In the genomic region with DNA sequence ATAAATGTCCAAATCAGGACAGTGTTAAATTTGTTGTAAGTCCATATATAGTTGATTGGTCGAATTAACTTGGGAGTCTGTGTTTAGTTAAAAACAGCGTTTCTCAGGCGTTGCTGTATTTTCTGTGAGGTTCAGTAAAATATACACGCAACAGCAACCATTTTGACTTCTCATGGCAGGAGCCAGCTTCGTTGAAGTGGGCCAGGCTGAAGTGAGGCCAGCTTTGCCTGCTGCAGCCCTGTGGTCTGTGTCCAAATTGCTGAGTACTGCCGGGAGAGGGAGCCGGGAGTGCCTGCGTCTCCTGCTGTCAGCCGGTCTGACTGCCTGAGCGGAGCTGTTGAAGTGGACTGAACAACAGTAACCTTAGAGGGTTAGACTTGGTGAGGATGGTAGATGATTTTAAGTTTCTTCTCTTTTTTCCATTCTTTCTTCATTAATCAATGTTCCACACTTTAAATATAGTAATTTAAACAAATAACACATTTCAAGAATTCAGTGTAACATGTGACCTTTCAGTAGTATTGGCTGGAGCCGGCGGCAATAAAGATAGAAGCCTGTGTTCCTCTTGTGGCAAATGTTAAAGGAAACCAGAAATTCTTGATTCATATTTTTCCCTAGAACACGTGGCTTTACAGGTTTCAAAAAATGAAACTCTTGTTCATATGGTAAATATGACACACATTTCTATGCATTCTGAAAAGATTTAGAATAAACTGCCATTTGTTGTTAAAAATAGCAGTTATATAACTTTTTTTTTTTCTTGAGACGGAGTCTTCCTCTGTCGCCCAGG, we compare ENCODE assay signal across 8 cellular contexts. TPM values are rescaled to one million over a fixed set of nuclear protein-coding genes. Genes with fewer than 3 reads are reported as not detected.
A peak's percentile ranks its signal among the peaks of the same experiment; 100 is the strongest.
DNase-seq lines count a peak whose midpoint lies in the region; ATAC-seq, FAIRE-seq and TF ChIP-seq lines count a peak whose summit lies in the region.

No MANE protein-coding gene starts in this region.

- peaks cover 34% of the 10 kb centered on the region for H3K4me1 Mint-ChIP-seq in activated T-helper 17 cell treated with anti-CD3 and anti-CD28 coated beads, Interleukin-2, amount 50 U/mL, for 72 hours

- no peak for TF ChIP-seq POLR2A in HCT116 (IDR thresholded peaks at IDR 0.05; ENCODE audit: borderline replicate concordance, extremely low read depth, insufficient read depth, insufficient read length)

- peaks cover 18 to 33% of the 10 kb centered on the region in 2 experiments for H3K4me1 ChIP-seq in HCT116 (ENCODE audit: control insufficient read depth in 1 of 2, insufficient read depth in 2 of 2, low read length in 2 of 2)
- peaks cover 13 to 15% (median 15%) of the 10 kb centered on the region in 3 donors for H3K4me1 ChIP-seq in pancreas

- peak; percentile 38 to 77 (median 44); a peak in 5 of 6 replicates for TF ChIP-seq CTCF in HCT116 (IDR thresholded peaks at IDR 0.05 in 2 of 3, conservative IDR thresholded peaks at IDR 0.05 in 1 of 3; ENCODE audit: borderline replicate concordance in 1 of 3, insufficient read depth in 1 of 3, low read depth in 2 of 3, low read length in 2 of 3)
- TF ChIP-seq CTCF in pancreas (IDR thresholded peaks at IDR 0.05) = peak in 3 of 4 donors; percentile 12 to 33 (median 16)

- ATAC-seq in HCT116 = peak; percentile 89
- peak; percentile 85 for ATAC-seq in activated T-helper 17 cell treated with anti-CD3 and anti-CD28 coated beads, Interleukin-2, amount 50 U/mL, for 72 hours (replicated peaks)
- ATAC-seq in pancreas = peak; percentile 92 to 98 (median 96)
- ATAC-seq in HG02981 (IDR thresholded peaks at IDR 0.05; ENCODE audit: unreplicated experiment) = no peak
- ATAC-seq in GM18868 (IDR thresholded peaks at IDR 0.05; ENCODE audit: unreplicated experiment) = no peak
- no peak for ATAC-seq in GM21367 (IDR thresholded peaks at IDR 0.05; ENCODE audit: unreplicated experiment)

- H2AFZ ChIP-seq in HCT116 (ENCODE audit: low read depth, low read length, poor library complexity, severe bottlenecking) = no peak overlapping the region

- H3K9me3 ChIP-seq in HCT116 (ENCODE audit: control insufficient read depth in 1 of 2, insufficient read depth in 1 of 2, low read depth in 1 of 2, low read length in 2 of 2) = no peaks in the 10 kb centered on the region
- H3K9me3 ChIP-seq in pancreas = no peaks in the 10 kb centered on the region

- WGBS in pancreas, 2 donors = 16% methylated on average over 15 of the region's 15 CpGs

- H3K27ac Mint-ChIP-seq in activated T-helper 17 cell treated with anti-CD3 and anti-CD28 coated beads, Interleukin-2, amount 50 U/mL, for 72 hours = peak overlapping the region; percentile 20

- H3K79me2 ChIP-seq in HCT116 (ENCODE audit: insufficient read depth, low read length) = peaks cover 45% of the 10 kb centered on the region; the same call in 1 of the 2 replicates

- peak; percentile 88 for FAIRE-seq in pancreas (lab: Jason Lieb, UNC)

- CTCF ChIA-PET in HCT116 (lab: Charles Lee) = interaction anchor here (1.4 to 1.5 kb wide), 2 partner anchors 9 to 13 kb away, joined by 3 to 4 read pairs; no protein-coding TSS in a partner anchor

- RAD21 ChIA-PET in HCT116 (lab: Charles Lee; ENCODE audit: low non-redundant PET in 1 of 2, low total read pairs in 2 of 2, uncharacterized antibody in 2 of 2, unreplicated experiment in 2 of 2) = interaction anchor here in 1 of 2 experiments (0.7 to 0.8 kb wide), 2 partner anchors 9 to 37 kb away, joined by 3 read pairs; no protein-coding TSS in a partner anchor

- H3K36me3 Mint-ChIP-seq in activated T-helper 17 cell treated with anti-CD3 and anti-CD28 coated beads, Interleukin-2, amount 50 U/mL, for 72 hours (ENCODE audit: low read depth) = peaks cover 28% of the 10 kb centered on the region

- DNase-seq in A172 (ENCODE audit: low spot score) = peak; percentile 37
- DNase-seq in HCT116 (ENCODE audit: low read depth, low spot score) = peak; percentile 49
- DNase-seq in globus pallidus (ENCODE audit: low spot score) = peak; percentile 82
- peak; percentile 79 to 92 (median 81) for DNase-seq in pancreas

- H3K27me3 ChIP-seq in HCT116 (ENCODE audit: insufficient read depth, low read length) = no peaks in the 10 kb centered on the region
- H3K27me3 ChIP-seq in pancreas = no peaks in the 10 kb centered on the region

- peak overlapping the region; percentile 50 for H3K4me2 ChIP-seq in HCT116 (ENCODE audit: low read length)

- POLR2A ChIA-PET in HCT116 (lab: Charles Lee) = no interaction called here

- H3K4me3 ChIP-seq in HCT116 (replicated peaks in 1 of 2; ENCODE audit: low read depth in 1 of 2, low read length in 2 of 2) (peak overlapping the region in 1 of 2 experiments; percentile 4; a peak in 1 of 4 replicates), pancreas (no peak overlapping the region)

- peak; percentile 55; the same call in 1 of the 2 replicates for TF ChIP-seq RAD21 in HCT116 (IDR thresholded peaks at IDR 0.05; ENCODE audit: low read depth)

- peak overlapping the region; percentile 25 for H3K4me3 Mint-ChIP-seq in activated T-helper 17 cell treated with anti-CD3 and anti-CD28 coated beads, Interleukin-2, amount 50 U/mL, for 72 hours

- H3K36me3 ChIP-seq in HCT116 (ENCODE audit: control insufficient read depth in 1 of 2, insufficient read depth in 2 of 2, low read length in 2 of 2) (no peaks in the 10 kb centered on the region; a peak in 1 of 4 replicates), pancreas (no peaks in the 10 kb centered on the region)

- no peaks in the 10 kb centered on the region for H3K9me2 ChIP-seq in HCT116 (ENCODE audit: insufficient read depth)

- no TSS peak for BruUV-seq in HCT116 (replicated peaks; lab: Mats Ljungman, UMichigan)

- H4K20me1 ChIP-seq in HCT116 (ENCODE audit: insufficient read depth) = no peaks in the 10 kb centered on the region

- no peaks in the 10 kb centered on the region for H3K27me3 Mint-ChIP-seq in activated T-helper 17 cell treated with anti-CD3 and anti-CD28 coated beads, Interleukin-2, amount 50 U/mL, for 72 hours

- peak overlapping the region; percentile 23 for H3K9ac ChIP-seq in HCT116 (ENCODE audit: low read length)

- no peaks in the 10 kb centered on the region for H3K9me3 Mint-ChIP-seq in activated T-helper 17 cell treated with anti-CD3 and anti-CD28 coated beads, Interleukin-2, amount 50 U/mL, for 72 hours

- intact Hi-C loops in HCT116 (cut with micrococcal nuclease) = no loop called here
- intact Hi-C loops in pancreas (cut with DNase I) = no loop called here

- H3K27ac ChIP-seq in HCT116 (ENCODE audit: low read depth, low read length) = peak overlapping the region; percentile 57
- H3K27ac ChIP-seq in pancreas = peak overlapping the region; percentile 5 to 58 (median 42)

TF ChIP-seq in HCT116, 20 proteins besides CTCF, POLR2A, EP300 and RAD21 (continues in another document):
- TF ChIP-seq SIN3A (IDR thresholded peaks at IDR 0.05; ENCODE audit: low read depth) = no peak
- TF ChIP-seq SRF (IDR thresholded peaks at IDR 0.05; ENCODE audit: low read depth) = no peak
- TF ChIP-seq, protein P1, sequence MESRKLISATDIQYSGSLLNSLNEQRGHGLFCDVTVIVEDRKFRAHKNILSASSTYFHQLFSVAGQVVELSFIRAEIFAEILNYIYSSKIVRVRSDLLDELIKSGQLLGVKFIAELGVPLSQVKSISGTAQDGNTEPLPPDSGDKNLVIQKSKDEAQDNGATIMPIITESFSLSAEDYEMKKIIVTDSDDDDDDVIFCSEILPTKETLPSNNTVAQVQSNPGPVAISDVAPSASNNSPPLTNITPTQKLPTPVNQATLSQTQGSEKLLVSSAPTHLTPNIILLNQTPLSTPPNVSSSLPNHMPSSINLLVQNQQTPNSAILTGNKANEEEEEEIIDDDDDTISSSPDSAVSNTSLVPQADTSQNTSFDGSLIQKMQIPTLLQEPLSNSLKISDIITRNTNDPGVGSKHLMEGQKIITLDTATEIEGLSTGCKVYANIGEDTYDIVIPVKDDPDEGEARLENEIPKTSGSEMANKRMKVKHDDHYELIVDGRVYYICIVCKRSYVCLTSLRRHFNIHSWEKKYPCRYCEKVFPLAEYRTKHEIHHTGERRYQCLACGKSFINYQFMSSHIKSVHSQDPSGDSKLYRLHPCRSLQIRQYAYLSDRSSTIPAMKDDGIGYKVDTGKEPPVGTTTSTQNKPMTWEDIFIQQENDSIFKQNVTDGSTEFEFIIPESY (IDR thresholded peaks at IDR 0.05; ENCODE audit: extremely low read depth, insufficient replicate concordance, low read length) = no peak
- TF ChIP-seq TCF7L2 (IDR thresholded peaks at IDR 0.05; ENCODE audit: borderline replicate concordance, extremely low read depth, insufficient read depth, insufficient read length) = no peak
- no peak for TF ChIP-seq CEBPB (IDR thresholded peaks at IDR 0.05; ENCODE audit: low read depth)
- no peak for TF ChIP-seq EZH2phosphoT487 (IDR thresholded peaks at IDR 0.05; ENCODE audit: borderline replicate concordance)
- no peak for TF ChIP-seq CBX3 (IDR thresholded peaks at IDR 0.05; ENCODE audit: low read depth)
- TF ChIP-seq SP1 (IDR thresholded peaks at IDR 0.05; ENCODE audit: low read depth) = no peak
- no peak for TF ChIP-seq YY1 (IDR thresholded peaks at IDR 0.05; ENCODE audit: extremely low read depth, insufficient replicate concordance, low read depth, low read length)
- no peak for TF ChIP-seq EGR1 (IDR thresholded peaks at IDR 0.05; ENCODE audit: low read depth)
- no peak for TF ChIP-seq EZH2 (IDR thresholded peaks at IDR 0.05)
- TF ChIP-seq, protein P2, sequence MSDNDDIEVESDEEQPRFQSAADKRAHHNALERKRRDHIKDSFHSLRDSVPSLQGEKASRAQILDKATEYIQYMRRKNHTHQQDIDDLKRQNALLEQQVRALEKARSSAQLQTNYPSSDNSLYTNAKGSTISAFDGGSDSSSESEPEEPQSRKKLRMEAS (IDR thresholded peaks at IDR 0.05) = no peak
- TF ChIP-seq ZNF274 (IDR thresholded peaks at IDR 0.05; ENCODE audit: low read depth, low read length) = no peak
- TF ChIP-seq FOSL1 (IDR thresholded peaks at IDR 0.05; ENCODE audit: low read depth) = no peak; the same call in 1 of the 2 replicates

RNA-seq across cellular contexts. Expression of a gene that starts 37.0 kb away (rescaled TPM):
- not detected in 2 replicates for total RNA-seq in A172 (2014; rRNA removed; shearing (Covaris generic))
- not detected for total RNA-seq in HCT116 (2021; ENCODE audit: unreplicated experiment)
- polyA plus RNA-seq in HCT116 (2012) = 0.04 and 0.05 TPM in 2 replicates
- total RNA-seq in activated T-helper 17 cell treated with anti-CD3 and anti-CD28 coated beads, Interleukin-2, amount 50 U/mL, for 72 hours = not detected
- not detected for total RNA-seq in pancreas
- under 1 TPM; 0.02 to 0.08 TPM for polyA plus RNA-seq in pancreas

Comparison
In these comparisons a context has a peak if more than half of its experiments do, and no peak if none do; other contexts are left out.
1. ATAC-seq: peak in HCT116 (single experiment), activated T-helper 17 cell treated with anti-CD3 and anti-CD28 coated beads, Interleukin-2, amount 50 U/mL, for 72 hours (single experiment) and pancreas (4 of 4); none in HG02981 (single experiment), GM18868 (single experiment) and GM21367 (single experiment).
2. Peak in every context shown above with its lines, with median percentiles within 50 percentile points of each other: DNase-seq.